In genomic region chr14:71553779-71554178, GRCh38 we compare ENCODE assay signal across 21 cellular contexts.
DNase-seq lines count a peak whose midpoint lies in the region; ATAC-seq, FAIRE-seq and TF ChIP-seq lines count a peak whose summit lies in the region.
"Had no signal": no experiment of that assay in that cellular context is flagged by ENCODE, and none has a peak within 500 bp of the region (broad histone marks: within the 10 kb centered on the region; RNA-seq: fewer than 3 reads in every experiment).

No MANE protein-coding gene starts in this region.

- no peak for TF ChIP-seq CTCF in activated CD8-positive, alpha-beta T cell treated with anti-CD3 and anti-CD28 coated beads for 36 hours (IDR thresholded peaks at IDR 0.05)

- H3K4me3 Mint-ChIP-seq in activated naive CD4-positive, alpha-beta T cell treated with anti-CD3 and anti-CD28 coated beads, Interleukin-2, amount 10 ng/mL, durations not matched to agents 7 days and 5 days, result no peak overlapping the region
- H3K4me3 Mint-ChIP-seq in activated CD8-positive, alpha-beta T cell treated with anti-CD3 and anti-CD28 coated beads for 36 hours, result no peak overlapping the region
- H3K4me3 Mint-ChIP-seq in stimulated activated memory B cell treated with anti-CD40 and anti-IgM and Interleukin-4, amounts not matched to agents 10 μg/mL and 1 μg/mL and 100 μg/mL, for 72 hours, result no peak overlapping the region
- H3K4me3 Mint-ChIP-seq: brain; T-helper 1 cell treated with Interleukin-12 subunit alpha and Interleukin-12 subunit beta and Interleukin-4 antibody, amounts not matched to agents 30 μg/mL and 1 μg/mL, for 36 hours had no signal

- peak overlapping the region; percentile 99 for H3K27ac Mint-ChIP-seq in activated naive CD4-positive, alpha-beta T cell treated with anti-CD3 and anti-CD28 coated beads, Interleukin-2, amount 10 ng/mL, durations not matched to agents 7 days and 5 days
- H3K27ac Mint-ChIP-seq in activated CD8-positive, alpha-beta T cell treated with anti-CD3 and anti-CD28 coated beads for 36 hours, result peak overlapping the region; percentile 99
- H3K27ac Mint-ChIP-seq in stimulated activated memory B cell treated with anti-CD40 and anti-IgM and Interleukin-4, amounts not matched to agents 10 μg/mL and 1 μg/mL and 100 μg/mL, for 72 hours, result peak overlapping the region; percentile 27
- H3K27ac Mint-ChIP-seq: brain had no signal

- CTCF ChIA-PET in activated naive CD4-positive, alpha-beta T cell treated with anti-CD3 and anti-CD28 coated beads, Interleukin-2, amount 10 ng/mL, durations not matched to agents 7 days and 5 days (lab: Charles Lee), result interaction anchor here (1.2 to 2.1 kb wide), 3 partner anchors 56 to 232 kb away, joined by 3 to 6 read pairs (median 6); no protein-coding TSS in a partner anchor
- CTCF ChIA-PET in activated CD8-positive, alpha-beta T cell treated with anti-CD3 and anti-CD28 coated beads for 36 hours (lab: Charles Lee), result interaction anchor here (1.0 to 1.3 kb wide), 3 partner anchors 41 to 411 kb away, joined by 3 to 5 read pairs (median 4); no protein-coding TSS in a partner anchor

- DNase-seq in activated naive CD4-positive, alpha-beta T cell treated with anti-CD3 and anti-CD28 coated beads, Interleukin-2, amount 10 ng/mL, durations not matched to agents 7 days and 5 days, result no peak
- DNase-seq in activated naive CD4-positive, alpha-beta T cell treated with anti-CD3 and anti-CD28 coated beads, Interleukin-2, amount 50 U/mL, for 16 hours, result no peak
- DNase-seq in activated CD8-positive, alpha-beta T cell treated with anti-CD3 and anti-CD28 coated beads for 36 hours, result no peak
- no peak for DNase-seq in amygdala (lab: John Stamatoyannopoulos, UW)
- DNase-seq in central memory CD4-positive, alpha-beta T cell, result no peak
- DNase-seq: activated CD8-positive, alpha-beta memory T cell treated with anti-CD3 and anti-CD28 coated beads, Interleukin-2, amount 10 ng/mL, durations not matched to agents 7 days and 5 days; activated naive CD4-positive, alpha-beta T cell treated with Interleukin-2 at 50 U/mL for 16 hours; cortex of kidney; foreskin fibroblast; midbrain; NCI-H510A treated with DMSO at 0.1 percent for 48 hours; Right ventricle myocardium superior; stimulated activated naive CD4-positive, alpha-beta T cell; trophoblast cell; WERI-Rb-1 had no signal

- intact Hi-C loops in activated CD8-positive, alpha-beta T cell treated with anti-CD3 and anti-CD28 coated beads for 36 hours (cut with micrococcal nuclease), result no loop called here

- peaks cover 12% of the 10 kb centered on the region for H3K36me3 Mint-ChIP-seq in activated naive CD4-positive, alpha-beta T cell treated with anti-CD3 and anti-CD28 coated beads, Interleukin-2, amount 10 ng/mL, durations not matched to agents 7 days and 5 days
- H3K36me3 Mint-ChIP-seq in activated CD8-positive, alpha-beta T cell treated with anti-CD3 and anti-CD28 coated beads for 36 hours (ENCODE audit: low read depth), result peaks cover 19% of the 10 kb centered on the region
- H3K36me3 Mint-ChIP-seq in stimulated activated memory B cell treated with anti-CD40 and anti-IgM and Interleukin-4, amounts not matched to agents 10 μg/mL and 1 μg/mL and 100 μg/mL, for 72 hours, result peaks cover 11% of the 10 kb centered on the region
- H3K36me3 Mint-ChIP-seq: brain had no signal

- no peaks in the 10 kb centered on the region for H3K27me3 Mint-ChIP-seq in activated naive CD4-positive, alpha-beta T cell treated with anti-CD3 and anti-CD28 coated beads, Interleukin-2, amount 10 ng/mL, durations not matched to agents 7 days and 5 days
- H3K27me3 Mint-ChIP-seq in activated CD8-positive, alpha-beta T cell treated with anti-CD3 and anti-CD28 coated beads for 36 hours, result no peaks in the 10 kb centered on the region
- H3K27me3 Mint-ChIP-seq in stimulated activated memory B cell treated with anti-CD40 and anti-IgM and Interleukin-4, amounts not matched to agents 10 μg/mL and 1 μg/mL and 100 μg/mL, for 72 hours, result no peaks in the 10 kb centered on the region
- H3K27me3 Mint-ChIP-seq: activated CD8-positive, alpha-beta memory T cell treated with anti-CD3 and anti-CD28 coated beads, Interleukin-2, amount 10 ng/mL, durations not matched to agents 7 days and 5 days; brain had no signal

- POLR2A ChIA-PET in activated CD8-positive, alpha-beta T cell treated with anti-CD3 and anti-CD28 coated beads for 36 hours (lab: Charles Lee), result no interaction called here

- ATAC-seq in activated CD8-positive, alpha-beta T cell treated with anti-CD3 and anti-CD28 coated beads for 36 hours, result no peak
- ATAC-seq in stimulated activated memory B cell treated with anti-CD40 and anti-IgM and Interleukin-4, amounts not matched to agents 10 μg/mL and 1 μg/mL and 100 μg/mL, for 72 hours, result no peak
- no peak for ATAC-seq in GM19463 (IDR thresholded peaks at IDR 0.05; ENCODE audit: unreplicated experiment)
- ATAC-seq: activated CD8-positive, alpha-beta memory T cell treated with anti-CD3 and anti-CD28 coated beads, Interleukin-2, amount 10 ng/mL, durations not matched to agents 7 days and 5 days; HCT116 had no signal

- peaks cover 80% of the 10 kb centered on the region for H3K4me1 Mint-ChIP-seq in activated naive CD4-positive, alpha-beta T cell treated with anti-CD3 and anti-CD28 coated beads, Interleukin-2, amount 10 ng/mL, durations not matched to agents 7 days and 5 days
- peaks cover 72% of the 10 kb centered on the region for H3K4me1 Mint-ChIP-seq in activated CD8-positive, alpha-beta T cell treated with anti-CD3 and anti-CD28 coated beads for 36 hours (ENCODE audit: low read depth)
- H3K4me1 Mint-ChIP-seq in stimulated activated memory B cell treated with anti-CD40 and anti-IgM and Interleukin-4, amounts not matched to agents 10 μg/mL and 1 μg/mL and 100 μg/mL, for 72 hours, result peaks cover 57% of the 10 kb centered on the region
- H3K4me1 Mint-ChIP-seq: brain had no signal

- FAIRE-seq in islet of Langerhans (lab: Jason Lieb, UNC), result peak; percentile 91

- H3K9me3 Mint-ChIP-seq in activated naive CD4-positive, alpha-beta T cell treated with anti-CD3 and anti-CD28 coated beads, Interleukin-2, amount 10 ng/mL, durations not matched to agents 7 days and 5 days, result no peaks in the 10 kb centered on the region
- H3K9me3 Mint-ChIP-seq in activated CD8-positive, alpha-beta T cell treated with anti-CD3 and anti-CD28 coated beads for 36 hours, result no peaks in the 10 kb centered on the region
- no peaks in the 10 kb centered on the region for H3K9me3 Mint-ChIP-seq in stimulated activated memory B cell treated with anti-CD40 and anti-IgM and Interleukin-4, amounts not matched to agents 10 μg/mL and 1 μg/mL and 100 μg/mL, for 72 hours
- H3K9me3 Mint-ChIP-seq: brain; T-helper 1 cell treated with Interleukin-12 subunit alpha and Interleukin-12 subunit beta and Interleukin-4 antibody, amounts not matched to agents 30 μg/mL and 1 μg/mL, for 36 hours had no signal

Comparison
In these comparisons a context has a peak if more than half of its experiments do, and no peak if none do; other contexts are left out.
1. H3K27ac Mint-ChIP-seq: peak in every context shown above with its lines; median percentile 99 in activated naive CD4-positive, alpha-beta T cell treated with anti-CD3 and anti-CD28 coated beads, Interleukin-2, amount 10 ng/mL, durations not matched to agents 7 days and 5 days; 99 in activated CD8-positive, alpha-beta T cell treated with anti-CD3 and anti-CD28 coated beads for 36 hours; 27 in stimulated activated memory B cell treated with anti-CD40 and anti-IgM and Interleukin-4, amounts not matched to agents 10 μg/mL and 1 μg/mL and 100 μg/mL, for 72 hours.